8 cellular contexts compared by ENCODE assay signal in the genomic region with DNA sequence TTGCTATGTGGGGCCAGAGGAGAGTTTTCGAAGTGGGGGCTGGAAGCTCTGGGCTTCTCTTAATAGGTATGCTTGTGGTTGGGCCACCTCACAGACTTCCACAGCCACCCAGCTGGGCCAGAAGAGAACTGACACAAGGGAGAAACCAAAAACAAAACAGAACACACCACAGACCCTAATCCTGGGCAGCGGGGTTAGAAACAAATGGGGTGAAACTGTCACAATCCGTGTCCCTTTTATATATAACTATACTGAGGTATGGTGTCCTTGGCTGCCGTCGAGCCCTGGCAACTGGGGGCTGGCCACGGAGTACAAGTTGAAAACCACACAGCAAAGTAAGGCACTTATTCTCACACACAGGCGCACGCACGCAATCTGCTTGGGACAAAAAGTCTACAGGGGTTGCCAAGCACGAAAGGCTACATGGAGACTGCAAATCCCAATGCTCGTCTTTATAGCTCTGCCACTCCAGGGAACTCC.
A peak's percentile ranks its signal among the peaks of the same experiment; 100 is the strongest.
DNase-seq lines count a peak whose midpoint lies in the region; ATAC-seq and TF ChIP-seq lines count a peak whose summit lies in the region.

No MANE protein-coding gene starts in this region.

- H2AFZ ChIP-seq in OCI-LY7 (ENCODE audit: low read length) (peak overlapping the region; percentile 60; the same call in 1 of the 2 replicates), osteoblast (ENCODE audit: low read length) (no peak overlapping the region)

- H3K4me2 ChIP-seq in OCI-LY7 (ENCODE audit: low read length) (peak overlapping the region; percentile 92), osteoblast (ENCODE audit: insufficient read depth, low read length) (peak overlapping the region; percentile 0)

- POLR2A ChIA-PET in OCI-LY7 (lab: Charles Lee), result interaction anchor here (0.5 to 10.2 kb wide), 20 partner anchors 10 to 164 kb away, joined by 3 to 129 read pairs (median 5); a partner anchor contains a TSS

- no peaks in the 10 kb centered on the region for H3K27me3 ChIP-seq in osteoblast (ENCODE audit: insufficient read depth, low read length)

- DNase-seq in OCI-LY7 (ENCODE audit: low spot score) (peak; percentile 77), osteoblast (ENCODE audit: insufficient read length, low spot score, missing footprints) (no peak), superior temporal gyrus (ENCODE audit: extremely low spot score) (no peak), hippocampal formation (lab: John Stamatoyannopoulos, UW) (no peak), epidermal melanocyte (ENCODE audit: insufficient read length, low spot score) (no peak)
- no peak for DNase-seq in activated naive CD4-positive, alpha-beta T cell (lab: John Stamatoyannopoulos, UW)

- H3K4me3 ChIP-seq in OCI-LY7 (ENCODE audit: low read depth, low read length, poor library complexity, severe bottlenecking), result peak overlapping the region; percentile 59
- H3K4me3 ChIP-seq in osteoblast (ENCODE audit: insufficient read depth, low read length), result no peak overlapping the region

- peak; percentile 36 for ATAC-seq in GM18868 (IDR thresholded peaks at IDR 0.05; ENCODE audit: unreplicated experiment)
- peak; percentile 58 for ATAC-seq in HG02642 (IDR thresholded peaks at IDR 0.05; ENCODE audit: poor library complexity, unreplicated experiment)

- H3K36me3 ChIP-seq in OCI-LY7 (ENCODE audit: insufficient read depth, low read length) (peaks cover 31% of the 10 kb centered on the region), osteoblast (ENCODE audit: insufficient read depth, low read length) (peaks cover 82% of the 10 kb centered on the region)

- no peaks in the 10 kb centered on the region for H3K9me3 ChIP-seq in OCI-LY7 (ENCODE audit: low read length)
- H3K9me3 ChIP-seq in osteoblast (ENCODE audit: low read depth, low read length), result no peaks in the 10 kb centered on the region

- BruUV-seq in OCI-LY7 (replicated peaks; lab: Mats Ljungman, UMichigan), result no TSS peak

- intact Hi-C loops in OCI-LY7 (cut with micrococcal nuclease; ENCODE audit: unreplicated experiment), result loop anchor here (2.0 kb wide), 1 partner anchor 214 kb away; a partner anchor contains a TSS

- H4K20me1 ChIP-seq in OCI-LY7 (ENCODE audit: insufficient read depth, low read length), result no peaks in the 10 kb centered on the region
- H4K20me1 ChIP-seq in osteoblast (ENCODE audit: insufficient read depth, low read length), result no peaks in the 10 kb centered on the region

- TF ChIP-seq CTCF in OCI-LY7 (conservative IDR thresholded peaks at IDR 0.05; ENCODE audit: low read length) (no peak), osteoblast (IDR thresholded peaks at IDR 0.05; ENCODE audit: extremely low read depth, low read depth, low read length) (no peak)

- CTCF ChIA-PET in OCI-LY7 (lab: Charles Lee; ENCODE audit: unreplicated experiment), result interaction anchor here (0.7 to 2.2 kb wide), 4 partner anchors 26 to 153 kb away, joined by 3 to 9 read pairs (median 4); a partner anchor contains a TSS

- H3K27ac ChIP-seq in OCI-LY7 (ENCODE audit: low read depth, low read length, poor library complexity, severe bottlenecking), result peak overlapping the region; percentile 99
- H3K27ac ChIP-seq in osteoblast (ENCODE audit: low read depth, low read length), result peak overlapping the region; percentile 78

- H3K79me2 ChIP-seq in OCI-LY7 (ENCODE audit: insufficient read depth, low read depth, low read length) (no peaks in the 10 kb centered on the region), osteoblast (ENCODE audit: insufficient read depth, low read length) (peaks cover 15% of the 10 kb centered on the region)

- H3K4me1 ChIP-seq in OCI-LY7 (ENCODE audit: insufficient read depth, low read length, poor library complexity, severe bottlenecking), result peaks cover 77% of the 10 kb centered on the region
- peaks cover 37% of the 10 kb centered on the region for H3K4me1 ChIP-seq in osteoblast (ENCODE audit: insufficient read depth, low read length)

- H3K9me2 ChIP-seq in OCI-LY7 (ENCODE audit: insufficient read depth, low read length), result no peaks in the 10 kb centered on the region
